Comparison of ENCODE assay signal across 1 cellular context in genomic region chr1:28199328-28200233, GRCh38.
TF ChIP-seq lines count a peak whose summit lies in the region.

No MANE protein-coding gene starts in this region.

TF ChIP-seq in GM12878, 131 proteins besides CTCF, POLR2A, EP300 and RAD21 (continues in another document):
- peak; percentile 97 for TF ChIP-seq FOXM1 (IDR thresholded peaks at IDR 0.05; ENCODE audit: low read depth, low read length)
- TF ChIP-seq, protein P1, sequence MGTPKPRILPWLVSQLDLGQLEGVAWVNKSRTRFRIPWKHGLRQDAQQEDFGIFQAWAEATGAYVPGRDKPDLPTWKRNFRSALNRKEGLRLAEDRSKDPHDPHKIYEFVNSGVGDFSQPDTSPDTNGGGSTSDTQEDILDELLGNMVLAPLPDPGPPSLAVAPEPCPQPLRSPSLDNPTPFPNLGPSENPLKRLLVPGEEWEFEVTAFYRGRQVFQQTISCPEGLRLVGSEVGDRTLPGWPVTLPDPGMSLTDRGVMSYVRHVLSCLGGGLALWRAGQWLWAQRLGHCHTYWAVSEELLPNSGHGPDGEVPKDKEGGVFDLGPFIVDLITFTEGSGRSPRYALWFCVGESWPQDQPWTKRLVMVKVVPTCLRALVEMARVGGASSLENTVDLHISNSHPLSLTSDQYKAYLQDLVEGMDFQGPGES (IDR thresholded peaks at IDR 0.05), result no peak
- peak; percentile 12; the same call in 1 of the 2 replicates for TF ChIP-seq SPI1 (IDR thresholded peaks at IDR 0.05; ENCODE audit: borderline replicate concordance, insufficient read depth, low read depth, low read length)
- no peak for TF ChIP-seq ASH2L (IDR thresholded peaks at IDR 0.05; ENCODE audit: borderline replicate concordance, low read depth)
- peak; percentile 84 for TF ChIP-seq MXI1 (IDR thresholded peaks at IDR 0.05; ENCODE audit: low read depth, low read length)
- no peak for TF ChIP-seq WRNIP1 (IDR thresholded peaks at IDR 0.05; ENCODE audit: borderline replicate concordance, low read depth, low read length)
- TF ChIP-seq BMI1 (IDR thresholded peaks at IDR 0.05; ENCODE audit: borderline replicate concordance), result peak; percentile 48; the same call in 1 of the 2 replicates
- no peak for TF ChIP-seq NR2C2 (IDR thresholded peaks at IDR 0.05; ENCODE audit: borderline replicate concordance, control insufficient read depth, insufficient read length, low read depth)
- peak; percentile 53; the same call in 1 of the 2 replicates for TF ChIP-seq PML (IDR thresholded peaks at IDR 0.05; ENCODE audit: low read length)
- peak; percentile 33; the same call in 1 of the 2 replicates for TF ChIP-seq RB1 (IDR thresholded peaks at IDR 0.05; ENCODE audit: borderline replicate concordance)
- no peak for TF ChIP-seq SMAD5 (IDR thresholded peaks at IDR 0.05; ENCODE audit: low read depth)
- TF ChIP-seq, protein P2, sequence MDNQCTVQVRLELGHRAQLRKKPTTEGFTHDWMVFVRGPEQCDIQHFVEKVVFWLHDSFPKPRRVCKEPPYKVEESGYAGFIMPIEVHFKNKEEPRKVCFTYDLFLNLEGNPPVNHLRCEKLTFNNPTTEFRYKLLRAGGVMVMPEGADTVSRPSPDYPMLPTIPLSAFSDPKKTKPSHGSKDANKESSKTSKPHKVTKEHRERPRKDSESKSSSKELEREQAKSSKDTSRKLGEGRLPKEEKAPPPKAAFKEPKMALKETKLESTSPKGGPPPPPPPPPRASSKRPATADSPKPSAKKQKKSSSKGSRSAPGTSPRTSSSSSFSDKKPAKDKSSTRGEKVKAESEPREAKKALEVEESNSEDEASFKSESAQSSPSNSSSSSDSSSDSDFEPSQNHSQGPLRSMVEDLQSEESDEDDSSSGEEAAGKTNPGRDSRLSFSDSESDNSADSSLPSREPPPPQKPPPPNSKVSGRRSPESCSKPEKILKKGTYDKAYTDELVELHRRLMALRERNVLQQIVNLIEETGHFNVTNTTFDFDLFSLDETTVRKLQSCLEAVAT (IDR thresholded peaks at IDR 0.05), result peak; percentile 88
- TF ChIP-seq, protein P3, sequence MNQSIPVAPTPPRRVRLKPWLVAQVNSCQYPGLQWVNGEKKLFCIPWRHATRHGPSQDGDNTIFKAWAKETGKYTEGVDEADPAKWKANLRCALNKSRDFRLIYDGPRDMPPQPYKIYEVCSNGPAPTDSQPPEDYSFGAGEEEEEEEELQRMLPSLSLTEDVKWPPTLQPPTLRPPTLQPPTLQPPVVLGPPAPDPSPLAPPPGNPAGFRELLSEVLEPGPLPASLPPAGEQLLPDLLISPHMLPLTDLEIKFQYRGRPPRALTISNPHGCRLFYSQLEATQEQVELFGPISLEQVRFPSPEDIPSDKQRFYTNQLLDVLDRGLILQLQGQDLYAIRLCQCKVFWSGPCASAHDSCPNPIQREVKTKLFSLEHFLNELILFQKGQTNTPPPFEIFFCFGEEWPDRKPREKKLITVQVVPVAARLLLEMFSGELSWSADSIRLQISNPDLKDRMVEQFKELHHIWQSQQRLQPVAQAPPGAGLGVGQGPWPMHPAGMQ (IDR thresholded peaks at IDR 0.05; ENCODE audit: borderline replicate concordance), result no peak
- no peak for TF ChIP-seq HDAC6 (IDR thresholded peaks at IDR 0.05; ENCODE audit: unreplicated experiment)
- no peak for TF ChIP-seq ZBTB33 (IDR thresholded peaks at IDR 0.05)
- TF ChIP-seq MYC (IDR thresholded peaks at IDR 0.05; ENCODE audit: insufficient read depth, insufficient read length, insufficient replicate concordance, low read length, severe bottlenecking), result no peak
- TF ChIP-seq TBL1XR1 (IDR thresholded peaks at IDR 0.05; ENCODE audit: low read depth, low read length), result peak; percentile 94
- TF ChIP-seq SIX5 (IDR thresholded peaks at IDR 0.05; ENCODE audit: low read depth, low read length, severe bottlenecking), result no peak
- no peak for TF ChIP-seq SIN3A (IDR thresholded peaks at IDR 0.05; ENCODE audit: low read depth, low read length)
- peak; percentile 91 for TF ChIP-seq GATAD2B (conservative IDR thresholded peaks at IDR 0.05; ENCODE audit: low read depth)
- no peak for TF ChIP-seq RFX5 (IDR thresholded peaks at IDR 0.05; ENCODE audit: low read depth, low read length)
- no peak for TF ChIP-seq PAX8 (IDR thresholded peaks at IDR 0.05)
- TF ChIP-seq CHD4 (IDR thresholded peaks at IDR 0.05), result no peak
- TF ChIP-seq, protein P4, sequence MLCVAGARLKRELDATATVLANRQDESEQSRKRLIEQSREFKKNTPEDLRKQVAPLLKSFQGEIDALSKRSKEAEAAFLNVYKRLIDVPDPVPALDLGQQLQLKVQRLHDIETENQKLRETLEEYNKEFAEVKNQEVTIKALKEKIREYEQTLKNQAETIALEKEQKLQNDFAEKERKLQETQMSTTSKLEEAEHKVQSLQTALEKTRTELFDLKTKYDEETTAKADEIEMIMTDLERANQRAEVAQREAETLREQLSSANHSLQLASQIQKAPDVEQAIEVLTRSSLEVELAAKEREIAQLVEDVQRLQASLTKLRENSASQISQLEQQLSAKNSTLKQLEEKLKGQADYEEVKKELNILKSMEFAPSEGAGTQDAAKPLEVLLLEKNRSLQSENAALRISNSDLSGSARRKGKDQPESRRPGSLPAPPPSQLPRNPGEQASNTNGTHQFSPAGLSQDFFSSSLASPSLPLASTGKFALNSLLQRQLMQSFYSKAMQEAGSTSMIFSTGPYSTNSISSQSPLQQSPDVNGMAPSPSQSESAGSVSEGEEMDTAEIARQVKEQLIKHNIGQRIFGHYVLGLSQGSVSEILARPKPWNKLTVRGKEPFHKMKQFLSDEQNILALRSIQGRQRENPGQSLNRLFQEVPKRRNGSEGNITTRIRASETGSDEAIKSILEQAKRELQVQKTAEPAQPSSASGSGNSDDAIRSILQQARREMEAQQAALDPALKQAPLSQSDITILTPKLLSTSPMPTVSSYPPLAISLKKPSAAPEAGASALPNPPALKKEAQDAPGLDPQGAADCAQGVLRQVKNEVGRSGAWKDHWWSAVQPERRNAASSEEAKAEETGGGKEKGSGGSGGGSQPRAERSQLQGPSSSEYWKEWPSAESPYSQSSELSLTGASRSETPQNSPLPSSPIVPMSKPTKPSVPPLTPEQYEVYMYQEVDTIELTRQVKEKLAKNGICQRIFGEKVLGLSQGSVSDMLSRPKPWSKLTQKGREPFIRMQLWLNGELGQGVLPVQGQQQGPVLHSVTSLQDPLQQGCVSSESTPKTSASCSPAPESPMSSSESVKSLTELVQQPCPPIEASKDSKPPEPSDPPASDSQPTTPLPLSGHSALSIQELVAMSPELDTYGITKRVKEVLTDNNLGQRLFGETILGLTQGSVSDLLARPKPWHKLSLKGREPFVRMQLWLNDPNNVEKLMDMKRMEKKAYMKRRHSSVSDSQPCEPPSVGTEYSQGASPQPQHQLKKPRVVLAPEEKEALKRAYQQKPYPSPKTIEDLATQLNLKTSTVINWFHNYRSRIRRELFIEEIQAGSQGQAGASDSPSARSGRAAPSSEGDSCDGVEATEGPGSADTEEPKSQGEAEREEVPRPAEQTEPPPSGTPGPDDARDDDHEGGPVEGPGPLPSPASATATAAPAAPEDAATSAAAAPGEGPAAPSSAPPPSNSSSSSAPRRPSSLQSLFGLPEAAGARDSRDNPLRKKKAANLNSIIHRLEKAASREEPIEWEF (IDR thresholded peaks at IDR 0.05; ENCODE audit: insufficient replicate concordance, low read depth, low read length), result no peak
- TF ChIP-seq, protein P5, sequence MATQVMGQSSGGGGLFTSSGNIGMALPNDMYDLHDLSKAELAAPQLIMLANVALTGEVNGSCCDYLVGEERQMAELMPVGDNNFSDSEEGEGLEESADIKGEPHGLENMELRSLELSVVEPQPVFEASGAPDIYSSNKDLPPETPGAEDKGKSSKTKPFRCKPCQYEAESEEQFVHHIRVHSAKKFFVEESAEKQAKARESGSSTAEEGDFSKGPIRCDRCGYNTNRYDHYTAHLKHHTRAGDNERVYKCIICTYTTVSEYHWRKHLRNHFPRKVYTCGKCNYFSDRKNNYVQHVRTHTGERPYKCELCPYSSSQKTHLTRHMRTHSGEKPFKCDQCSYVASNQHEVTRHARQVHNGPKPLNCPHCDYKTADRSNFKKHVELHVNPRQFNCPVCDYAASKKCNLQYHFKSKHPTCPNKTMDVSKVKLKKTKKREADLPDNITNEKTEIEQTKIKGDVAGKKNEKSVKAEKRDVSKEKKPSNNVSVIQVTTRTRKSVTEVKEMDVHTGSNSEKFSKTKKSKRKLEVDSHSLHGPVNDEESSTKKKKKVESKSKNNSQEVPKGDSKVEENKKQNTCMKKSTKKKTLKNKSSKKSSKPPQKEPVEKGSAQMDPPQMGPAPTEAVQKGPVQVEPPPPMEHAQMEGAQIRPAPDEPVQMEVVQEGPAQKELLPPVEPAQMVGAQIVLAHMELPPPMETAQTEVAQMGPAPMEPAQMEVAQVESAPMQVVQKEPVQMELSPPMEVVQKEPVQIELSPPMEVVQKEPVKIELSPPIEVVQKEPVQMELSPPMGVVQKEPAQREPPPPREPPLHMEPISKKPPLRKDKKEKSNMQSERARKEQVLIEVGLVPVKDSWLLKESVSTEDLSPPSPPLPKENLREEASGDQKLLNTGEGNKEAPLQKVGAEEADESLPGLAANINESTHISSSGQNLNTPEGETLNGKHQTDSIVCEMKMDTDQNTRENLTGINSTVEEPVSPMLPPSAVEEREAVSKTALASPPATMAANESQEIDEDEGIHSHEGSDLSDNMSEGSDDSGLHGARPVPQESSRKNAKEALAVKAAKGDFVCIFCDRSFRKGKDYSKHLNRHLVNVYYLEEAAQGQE (IDR thresholded peaks at IDR 0.05; ENCODE audit: low read depth, low read length), result no peak
- TF ChIP-seq HDGF (IDR thresholded peaks at IDR 0.05), result peak; percentile 62; the same call in 1 of the 2 replicates
- TF ChIP-seq CBX3 (IDR thresholded peaks at IDR 0.05; ENCODE audit: borderline replicate concordance, low read depth), result no peak
- peak; percentile 32; the same call in 1 of the 2 replicates for TF ChIP-seq SMC3 (IDR thresholded peaks at IDR 0.05; ENCODE audit: borderline replicate concordance, low read length)
- peak; percentile 98 for TF ChIP-seq MTA2 (IDR thresholded peaks at IDR 0.05; ENCODE audit: low read depth)
- TF ChIP-seq NR2C1 (IDR thresholded peaks at IDR 0.05), result peak; percentile 68
- TF ChIP-seq IKZF2 (IDR thresholded peaks at IDR 0.05), result peak; percentile 86 to 88
- TF ChIP-seq NRF1 (conservative IDR thresholded peaks at IDR 0.05; ENCODE audit: low read depth, low read length), result no peak
- TF ChIP-seq SP1 (IDR thresholded peaks at IDR 0.05; ENCODE audit: low read depth, low read length), result peak; percentile 77
- TF ChIP-seq SMARCA5 (IDR thresholded peaks at IDR 0.05), result peak; percentile 44; the same call in 1 of the 2 replicates
- TF ChIP-seq BCL11A (IDR thresholded peaks at IDR 0.05; ENCODE audit: low read depth, low read length), result peak; percentile 89
- TF ChIP-seq KLF5 (IDR thresholded peaks at IDR 0.05; ENCODE audit: partially characterized antibody), result peak; percentile 88
- peak; percentile 83 for TF ChIP-seq MEF2B (IDR thresholded peaks at IDR 0.05; ENCODE audit: partially characterized antibody, poor library complexity, severe bottlenecking)
- TF ChIP-seq CHD1 (IDR thresholded peaks at IDR 0.05; ENCODE audit: low read depth, low read length), result no peak
- TF ChIP-seq CBFB (IDR thresholded peaks at IDR 0.05; ENCODE audit: low read depth), result 0 out of 2 replicates have a peak, but pooled peaks have one; percentile 5
- no peak for TF ChIP-seq PRDM15 (CRISPR knock-in tag; IDR thresholded peaks at IDR 0.05)
- peak; percentile 30; the same call in 1 of the 2 replicates for TF ChIP-seq RAD51 (IDR thresholded peaks at IDR 0.05)
- TF ChIP-seq, protein P6, sequence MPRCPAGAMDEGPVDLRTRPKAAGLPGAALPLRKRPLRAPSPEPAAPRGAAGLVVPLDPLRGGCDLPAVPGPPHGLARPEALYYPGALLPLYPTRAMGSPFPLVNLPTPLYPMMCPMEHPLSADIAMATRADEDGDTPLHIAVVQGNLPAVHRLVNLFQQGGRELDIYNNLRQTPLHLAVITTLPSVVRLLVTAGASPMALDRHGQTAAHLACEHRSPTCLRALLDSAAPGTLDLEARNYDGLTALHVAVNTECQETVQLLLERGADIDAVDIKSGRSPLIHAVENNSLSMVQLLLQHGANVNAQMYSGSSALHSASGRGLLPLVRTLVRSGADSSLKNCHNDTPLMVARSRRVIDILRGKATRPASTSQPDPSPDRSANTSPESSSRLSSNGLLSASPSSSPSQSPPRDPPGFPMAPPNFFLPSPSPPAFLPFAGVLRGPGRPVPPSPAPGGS (IDR thresholded peaks at IDR 0.05; ENCODE audit: borderline replicate concordance, insufficient read depth, low read depth, low read length, poor library complexity, severe bottlenecking), result peak; percentile 86
- TF ChIP-seq CHD2 (IDR thresholded peaks at IDR 0.05; ENCODE audit: borderline replicate concordance, low read depth, low read length), result peak; percentile 63; the same call in 1 of the 2 replicates
- TF ChIP-seq FOXK2 (IDR thresholded peaks at IDR 0.05), result peak; percentile 80
- peak; percentile 76 for TF ChIP-seq TCF12 (IDR thresholded peaks at IDR 0.05; ENCODE audit: low read depth, low read length)
